Comparison of ENCODE assay signal across 22 cellular contexts in the genomic region with DNA sequence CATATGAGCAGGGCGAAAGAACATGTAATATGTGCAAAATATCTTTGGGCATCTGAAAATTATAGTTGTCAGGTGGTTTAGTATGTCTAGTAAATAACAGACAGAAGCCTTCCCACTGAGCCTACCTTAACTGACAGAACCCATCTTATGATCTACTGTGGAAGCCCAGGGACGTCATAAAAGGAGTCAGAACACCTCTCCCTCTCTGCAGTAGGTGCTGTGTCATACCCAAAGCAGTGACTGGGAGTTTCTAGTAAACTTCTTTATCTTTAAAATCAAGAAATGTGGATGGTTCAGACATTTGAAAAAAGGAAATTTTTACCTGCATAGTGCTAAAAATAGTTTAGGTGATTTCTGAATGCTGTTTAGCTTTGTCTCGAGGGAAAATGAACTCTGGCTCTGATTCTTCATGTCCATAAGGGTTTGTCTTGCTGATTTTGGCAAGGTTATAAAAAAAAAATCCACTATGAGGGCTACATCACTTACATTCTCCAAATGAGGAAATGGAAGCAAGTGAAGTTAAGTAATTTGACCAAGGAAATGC.
A peak's percentile ranks its signal among the peaks of the same experiment; 100 is the strongest.
DNase-seq lines count a peak whose midpoint lies in the region; ATAC-seq, FAIRE-seq and TF ChIP-seq lines count a peak whose summit lies in the region.
"Had no signal": no experiment of that assay in that cellular context is flagged by ENCODE, and none has a peak within 500 bp of the region (broad histone marks: within the 10 kb centered on the region; RNA-seq: fewer than 3 reads in every experiment).

No MANE protein-coding gene starts in this region.

- peak; percentile 7 for DNase-seq in mammary epithelial cell
- no peak for DNase-seq in breast epithelium (ENCODE audit: low spot score in 2 of 2)
- DNase-seq in GM12878 (ENCODE audit: low read depth, low spot score): no peak
- DNase-seq in colonic mucosa: no peak
- no peak for DNase-seq in GM19239 (ENCODE audit: insufficient read length, low spot score)
- DNase-seq: AML-193; C1 segment of cervical spinal cord; Calu3; CD8-positive, alpha-beta memory T cell; GDM1; Kasumi-1; MG63; NCI-H1417; NCI-H1694 treated with DMSO at 0.1 percent for 48 hours; NCI-H2081 treated with DMSO at 0.1 percent for 48 hours; NCI-H2171 treated with DMSO at 0.1 percent for 48 hours; NCI-H526; OCI-M1; SHP77 had no signal

- H3K4me2 ChIP-seq in mammary epithelial cell (ENCODE audit: insufficient read depth, low read depth, low read length): no peak overlapping the region
- no peak overlapping the region for H3K4me2 ChIP-seq in GM12878 (ENCODE audit: control insufficient read depth, insufficient read depth)

- no peak overlapping the region for H3K4me3 ChIP-seq in mammary epithelial cell (replicated peaks in 1 of 3; ENCODE audit: insufficient read depth in 1 of 3, low read depth in 2 of 3, low read length in 3 of 3)
- no peak overlapping the region for H3K4me3 ChIP-seq in breast epithelium
- no peak overlapping the region for H3K4me3 ChIP-seq in GM12878
- no peak overlapping the region for H3K4me3 ChIP-seq in colonic mucosa
- H3K4me3 ChIP-seq: MG63 had no signal

- WGBS in mammary epithelial cell (ENCODE audit: low coverage, missing lambda C conversion rate): 40% methylated on average over 2 of the region's 3 CpGs
- 18% methylated on average over 3 of the region's 3 CpGs for WGBS in GM12878 (ENCODE audit: insufficient coverage, insufficient replicate concordance, low lambda C conversion rate, missing lambda C conversion rate)

- H3K27ac ChIP-seq in mammary epithelial cell (ENCODE audit: insufficient read depth, low read depth, low read length) (no peak overlapping the region), breast epithelium (no peak overlapping the region), GM12878 (ENCODE audit: control insufficient read depth, insufficient read depth) (no peak overlapping the region), colonic mucosa (no peak overlapping the region)

- FAIRE-seq in GM12878 (lab: Jason Lieb, UNC) (no peak), GM19239 (lab: Jason Lieb, UNC) (no peak)
- FAIRE-seq: H1 had no signal

- SMC1A ChIA-PET in GM12878 (lab: Charles Lee; ENCODE audit: uncharacterized antibody, unreplicated experiment): no interaction called here

- BruUV-seq in mammary epithelial cell (replicated peaks; lab: Mats Ljungman, UMichigan) (no TSS peak), GM12878 (replicated peaks; lab: Mats Ljungman, UMichigan) (no TSS peak)

- H4K20me1 ChIP-seq in mammary epithelial cell (ENCODE audit: insufficient read depth, low read length): no peaks in the 10 kb centered on the region
- no peaks in the 10 kb centered on the region for H4K20me1 ChIP-seq in GM12878 (ENCODE audit: control insufficient read depth, insufficient read depth)

- no peaks in the 10 kb centered on the region for H3K79me2 ChIP-seq in mammary epithelial cell (ENCODE audit: insufficient read depth, low read length)
- no peaks in the 10 kb centered on the region for H3K79me2 ChIP-seq in GM12878 (ENCODE audit: control insufficient read depth, insufficient read depth, low read length)

- in situ Hi-C loops in mammary epithelial cell (cut with MboI; ENCODE audit: low sequenced_read_pairs in 2 of 2): loop anchor here in 1 of 2 donors (25.0 kb wide), 1 partner anchor 921 kb away; no protein-coding TSS in a partner anchor
- in situ Hi-C loops in GM12878 (cut with MboI): no loop called here

- H3K36me3 ChIP-seq in mammary epithelial cell (ENCODE audit: insufficient read depth, low read length) (no peaks in the 10 kb centered on the region), breast epithelium (no peaks in the 10 kb centered on the region), GM12878 (ENCODE audit: control insufficient read depth in 2 of 2, insufficient read depth in 2 of 2, low read length in 1 of 2) (no peaks in the 10 kb centered on the region), colonic mucosa (no peaks in the 10 kb centered on the region)
- H3K36me3 ChIP-seq: MG63 had no signal

- CTCF ChIA-PET in mammary epithelial cell (lab: Charles Lee; ENCODE audit: low non-redundant PET) (no interaction called here), GM12878 (lab: Yijun Ruan, JAX) (interaction anchor here (1.0 to 1.8 kb wide), 2 partner anchors 17 to 19 kb away, joined by 3 to 5 read pairs; no protein-coding TSS in a partner anchor)

- POLR2A ChIA-PET in GM12878 (lab: Charles Lee): no interaction called here

- no peak for TF ChIP-seq POLR2A in breast epithelium (IDR thresholded peaks at IDR 0.05)
- TF ChIP-seq POLR2A in GM12878 (IDR thresholded peaks at IDR 0.05; ENCODE audit: low read depth, low read length): no peak

- ATAC-seq in HG02884 (IDR thresholded peaks at IDR 0.05; ENCODE audit: unreplicated experiment) (peak; percentile 64), GM12878 (peak; percentile 65), HG03571 (IDR thresholded peaks at IDR 0.05; ENCODE audit: unreplicated experiment) (no peak)

- RAD21 ChIA-PET in GM12878 (lab: Charles Lee; ENCODE audit: unreplicated experiment): interaction anchor here (1.9 kb wide), 1 partner anchor 17 kb away, joined by 9 read pairs; no protein-coding TSS in a partner anchor

- intact Hi-C loops in mammary epithelial cell (cut with micrococcal nuclease) (no loop called here), breast epithelium (cut with DNase I; ENCODE audit: low total_unique reads) (no loop called here), GM12878 (cut with micrococcal nuclease; ENCODE audit: unreplicated experiment) (no loop called here), colonic mucosa (cut with DNase I) (no loop called here)

- H2AFZ ChIP-seq in mammary epithelial cell (ENCODE audit: low read depth, low read length) (no peak overlapping the region), GM12878 (ENCODE audit: control insufficient read depth, low read depth, low read length) (no peak overlapping the region)

- no peak for TF ChIP-seq EP300 in GM12878 (IDR thresholded peaks at IDR 0.05; ENCODE audit: borderline replicate concordance in 1 of 2, control insufficient read depth in 1 of 2, low read depth in 2 of 2, low read length in 2 of 2)

- no peaks in the 10 kb centered on the region for H3K4me1 ChIP-seq in mammary epithelial cell (ENCODE audit: insufficient read depth, low read length)
- H3K4me1 ChIP-seq in breast epithelium: no peaks in the 10 kb centered on the region
- no peaks in the 10 kb centered on the region for H3K4me1 ChIP-seq in GM12878 (ENCODE audit: control insufficient read depth, insufficient read depth, low read length)
- H3K4me1 ChIP-seq in colonic mucosa: no peaks in the 10 kb centered on the region

- no peak for TF ChIP-seq RAD21 in GM12878 (IDR thresholded peaks at IDR 0.05; ENCODE audit: insufficient read depth, low read depth, low read length)

- dilution Hi-C loops in mammary epithelial cell (cut with HindIII; ENCODE audit: low sequenced_read_pairs): no loop called here

- H3K9me3 ChIP-seq in mammary epithelial cell (replicated peaks; ENCODE audit: insufficient read depth, low read length) (no peaks in the 10 kb centered on the region), breast epithelium (no peaks in the 10 kb centered on the region), GM12878 (replicated peaks; ENCODE audit: control insufficient read depth, insufficient read depth, low read length) (no peaks in the 10 kb centered on the region), colonic mucosa (no peaks in the 10 kb centered on the region)
- H3K9me3 ChIP-seq: MG63 had no signal

- TF ChIP-seq CTCF in mammary epithelial cell (conservative IDR thresholded peaks at IDR 0.05 in 1 of 2, IDR thresholded peaks at IDR 0.05 in 1 of 2; ENCODE audit: extremely low read depth in 1 of 2, insufficient read depth in 1 of 2, low read depth in 1 of 2, low read length in 2 of 2) (no peak), breast epithelium (IDR thresholded peaks at IDR 0.05) (no peak), GM12878 (IDR thresholded peaks at IDR 0.05 in 2 of 3, conservative IDR thresholded peaks at IDR 0.05 in 1 of 3; ENCODE audit: control insufficient read depth in 2 of 3, extremely low read depth in 1 of 3, insufficient read depth in 1 of 3, low read depth in 3 of 3, low read length in 3 of 3) (no peak), colonic mucosa (IDR thresholded peaks at IDR 0.05) (no peak)

- H3K27me3 ChIP-seq in mammary epithelial cell (ENCODE audit: insufficient read depth, low read length) (no peaks in the 10 kb centered on the region), breast epithelium (no peaks in the 10 kb centered on the region), GM12878 (replicated peaks in 1 of 2; ENCODE audit: control insufficient read depth in 2 of 2, insufficient read depth in 2 of 2, low read length in 1 of 2) (no peaks in the 10 kb centered on the region), colonic mucosa (no peaks in the 10 kb centered on the region)
- H3K27me3 ChIP-seq: MG63 had no signal

- H3K9ac ChIP-seq in mammary epithelial cell (ENCODE audit: insufficient read depth, low read length) (no peak overlapping the region), GM12878 (ENCODE audit: control insufficient read depth, insufficient read depth, low read length) (no peak overlapping the region), colonic mucosa (ENCODE audit: low read depth in 2 of 2, low read length in 2 of 2) (no peak overlapping the region)

TF ChIP-seq in GM12878, 131 proteins besides CTCF, POLR2A, EP300 and RAD21 (continues in another document):
- TF ChIP-seq, protein P1, sequence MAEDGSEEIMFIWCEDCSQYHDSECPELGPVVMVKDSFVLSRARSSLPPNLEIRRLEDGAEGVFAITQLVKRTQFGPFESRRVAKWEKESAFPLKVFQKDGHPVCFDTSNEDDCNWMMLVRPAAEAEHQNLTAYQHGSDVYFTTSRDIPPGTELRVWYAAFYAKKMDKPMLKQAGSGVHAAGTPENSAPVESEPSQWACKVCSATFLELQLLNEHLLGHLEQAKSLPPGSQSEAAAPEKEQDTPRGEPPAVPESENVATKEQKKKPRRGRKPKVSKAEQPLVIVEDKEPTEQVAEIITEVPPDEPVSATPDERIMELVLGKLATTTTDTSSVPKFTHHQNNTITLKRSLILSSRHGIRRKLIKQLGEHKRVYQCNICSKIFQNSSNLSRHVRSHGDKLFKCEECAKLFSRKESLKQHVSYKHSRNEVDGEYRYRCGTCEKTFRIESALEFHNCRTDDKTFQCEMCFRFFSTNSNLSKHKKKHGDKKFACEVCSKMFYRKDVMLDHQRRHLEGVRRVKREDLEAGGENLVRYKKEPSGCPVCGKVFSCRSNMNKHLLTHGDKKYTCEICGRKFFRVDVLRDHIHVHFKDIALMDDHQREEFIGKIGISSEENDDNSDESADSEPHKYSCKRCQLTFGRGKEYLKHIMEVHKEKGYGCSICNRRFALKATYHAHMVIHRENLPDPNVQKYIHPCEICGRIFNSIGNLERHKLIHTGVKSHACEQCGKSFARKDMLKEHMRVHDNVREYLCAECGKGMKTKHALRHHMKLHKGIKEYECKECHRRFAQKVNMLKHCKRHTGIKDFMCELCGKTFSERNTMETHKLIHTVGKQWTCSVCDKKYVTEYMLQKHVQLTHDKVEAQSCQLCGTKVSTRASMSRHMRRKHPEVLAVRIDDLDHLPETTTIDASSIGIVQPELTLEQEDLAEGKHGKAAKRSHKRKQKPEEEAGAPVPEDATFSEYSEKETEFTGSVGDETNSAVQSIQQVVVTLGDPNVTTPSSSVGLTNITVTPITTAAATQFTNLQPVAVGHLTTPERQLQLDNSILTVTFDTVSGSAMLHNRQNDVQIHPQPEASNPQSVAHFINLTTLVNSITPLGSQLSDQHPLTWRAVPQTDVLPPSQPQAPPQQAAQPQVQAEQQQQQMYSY (CRISPR knock-in tag; IDR thresholded peaks at IDR 0.05): no peak
